20 cellular contexts compared by ENCODE assay signal in the genomic region with DNA sequence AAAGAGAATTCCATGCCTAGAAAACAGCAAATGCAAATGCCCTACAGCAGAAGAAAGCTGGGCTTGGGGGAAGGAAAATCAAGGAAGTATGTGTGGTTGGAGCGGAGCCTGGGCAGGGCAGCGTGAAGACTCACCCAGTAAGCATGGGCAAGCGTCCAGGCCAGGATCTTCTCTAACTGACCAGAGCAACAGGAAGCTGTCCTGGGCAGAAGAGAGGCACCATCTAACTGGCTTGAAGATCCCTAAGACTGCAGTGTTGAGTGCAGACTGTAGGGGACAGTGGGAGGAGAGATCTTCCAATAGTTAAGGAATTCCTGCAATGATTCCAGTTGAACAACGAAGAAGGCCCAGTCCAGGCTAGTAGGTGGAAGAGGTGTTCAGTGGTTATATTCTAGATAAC. TPM values are rescaled to one million over a fixed set of nuclear protein-coding genes. Genes with fewer than 3 reads are reported as not detected.
DNase-seq lines count a peak whose midpoint lies in the region; ATAC-seq and TF ChIP-seq lines count a peak whose summit lies in the region.
"Had no signal": no experiment of that assay in that cellular context is flagged by ENCODE, and none has a peak within 500 bp of the region (broad histone marks: within the 10 kb centered on the region; RNA-seq: fewer than 3 reads in every experiment).

No MANE protein-coding gene starts in this region.

- H3K4me3 ChIP-seq in left ventricle myocardium inferior = no peak overlapping the region
- H3K4me3 ChIP-seq: heart left ventricle, SJCRH30, skin epidermis had no signal

- no peaks in the 10 kb centered on the region for H3K36me3 ChIP-seq in left ventricle myocardium inferior
- H3K36me3 ChIP-seq: heart left ventricle, SJCRH30 had no signal

- intact Hi-C loops in Right ventricle myocardium inferior (cut with DNase I) (no loop called here), left ventricle myocardium inferior (cut with micrococcal nuclease) (no loop called here)

- ATAC-seq in Right ventricle myocardium inferior (no peak), left lobe of liver (peak; percentile 51)
- ATAC-seq: heart left ventricle had no signal

- TF ChIP-seq CTCF in left ventricle myocardium inferior (IDR thresholded peaks at IDR 0.05; ENCODE audit: borderline replicate concordance) = no peak

- peaks cover 5% of the 10 kb centered on the region for H3K27me3 ChIP-seq in left ventricle myocardium inferior (ENCODE audit: low read depth)
- H3K27me3 ChIP-seq: heart left ventricle had no signal

- peak; percentile 75 for DNase-seq in Right ventricle myocardium inferior (ENCODE audit: missing footprints)
- DNase-seq in left ventricle myocardium inferior = no peak
- DNase-seq in astrocyte of the hippocampus (ENCODE audit: low read depth, low spot score) = peak; percentile 12
- no peak for DNase-seq in left lobe of liver (ENCODE audit: low spot score)
- no peak for DNase-seq in NCI-H128 (lab: John Stamatoyannopoulos, UW; ENCODE audit: unreplicated experiment)
- no peak for DNase-seq in mesenteric fat pad (ENCODE audit: low spot score)
- DNase-seq in stimulated activated CD4-positive, alpha-beta T cell treated with anti-CD3 and anti-CD28 coated beads, Interleukin-4, amount 100 ng/mL, for 4 hours = no peak
- no peak for DNase-seq in Kasumi-1 (lab: John Stamatoyannopoulos, UW)
- DNase-seq: activated CD4-positive, alpha-beta T cell treated with anti-CD3 and anti-CD28 coated beads, Interleukin-2, amount 10 ng/mL, durations not matched to agents 7 days and 5 days; activated naive CD4-positive, alpha-beta T cell treated with anti-CD3 and anti-CD28 coated beads, Interleukin-2, amount 10 ng/mL, durations not matched to agents 7 days and 5 days; activated T-cell treated with anti-CD3 and anti-CD28 coated beads for 4 hours; CD4-positive, CD25-positive, alpha-beta regulatory T cell; dermis blood vessel endothelial cell; DMS79; islet precursor cell; NCI-H1694; occipital lobe; SJCRH30 had no signal

- H3K4me1 ChIP-seq in left ventricle myocardium inferior = no peaks in the 10 kb centered on the region
- H3K4me1 ChIP-seq: heart left ventricle had no signal

- no peaks in the 10 kb centered on the region for H3K9me3 ChIP-seq in left ventricle myocardium inferior (replicated peaks)
- H3K9me3 ChIP-seq: heart left ventricle, SJCRH30 had no signal

- no peak overlapping the region for H3K27ac ChIP-seq in left ventricle myocardium inferior (replicated peaks)
- H3K27ac ChIP-seq: heart left ventricle, SJCRH30, skin epidermis had no signal

RNA-seq across cellular contexts. Expression of a gene that starts 57.9 kb away (rescaled TPM):
- total RNA-seq in Right ventricle myocardium inferior = not detected
- total RNA-seq in left ventricle myocardium inferior = not detected
- total RNA-seq in left lobe of liver = not detected
- not detected for total RNA-seq in mesenteric fat pad
- total RNA-seq: activated CD4-positive, alpha-beta T cell treated with anti-CD3 and anti-CD28 coated beads, Interleukin-2, amount 10 ng/mL, durations not matched to agents 7 days and 5 days; CD4-positive, CD25-positive, alpha-beta regulatory T cell; dermis blood vessel endothelial cell; SJCRH30 had no signal

Comparison
In these comparisons a context has a peak if more than half of its experiments do, and no peak if none do; other contexts are left out.
1. DNase-seq: peak in Right ventricle myocardium inferior (single experiment) and astrocyte of the hippocampus (single experiment); none in left ventricle myocardium inferior (single experiment), left lobe of liver (single experiment), NCI-H128 (single experiment), mesenteric fat pad (single experiment), stimulated activated CD4-positive, alpha-beta T cell treated with anti-CD3 and anti-CD28 coated beads, Interleukin-4, amount 100 ng/mL, for 4 hours (0 of 2) and Kasumi-1 (0 of 2).